9 cellular contexts compared by ENCODE assay signal in genomic region chr5:42840279-42840678, GRCh38. TPM values are rescaled to one million over a fixed set of nuclear protein-coding genes. Genes with fewer than 3 reads are reported as not detected.
DNase-seq lines count a peak whose midpoint lies in the region; ATAC-seq, FAIRE-seq and TF ChIP-seq lines count a peak whose summit lies in the region.
"Had no signal": no experiment of that assay in that cellular context is flagged by ENCODE, and none has a peak within 500 bp of the region (broad histone marks: within the 10 kb centered on the region; RNA-seq: fewer than 3 reads in every experiment).

No MANE protein-coding gene starts in this region.

- CTCF ChIA-PET in WTC11 (lab: Charles Lee) = interaction anchor here (0.7 to 1.4 kb wide), 3 partner anchors 69 to 257 kb away, joined by 3 read pairs; no protein-coding TSS in a partner anchor

- no peaks in the 10 kb centered on the region for H3K4me1 Mint-ChIP-seq in activated T-helper 2 cell treated with anti-CD3 and anti-CD28 coated beads, Interferon-gamma antibody, Interleukin-2, Interleukin-4, amounts not matched to agents 10 μg/mL and 5 μg/mL and 100 μg/mL, durations not matched to agents 14 hours and 24 hours and 36 hours (ENCODE audit: low read depth)
- H3K4me1 Mint-ChIP-seq in WTC11 = no peaks in the 10 kb centered on the region

- H3K4me3 ChIP-seq in adipocyte (ENCODE audit: low read length) (peak overlapping the region; percentile 62), right atrium auricular region (no peak overlapping the region), small intestine (ENCODE audit: low read depth in 1 of 2, low read length in 2 of 2) (no peak overlapping the region)

- TF ChIP-seq CTCF in right atrium auricular region (IDR thresholded peaks at IDR 0.05) (no peak), WTC11 (IDR thresholded peaks at IDR 0.05) (no peak)

- H3K27me3 ChIP-seq in adipocyte (replicated peaks; ENCODE audit: control insufficient read depth, insufficient read depth, low read length) (no peaks in the 10 kb centered on the region), right atrium auricular region (no peaks in the 10 kb centered on the region), small intestine (ENCODE audit: control insufficient read depth in 2 of 2, insufficient read depth in 2 of 2, low read length in 2 of 2) (no peaks in the 10 kb centered on the region)

- no peak overlapping the region for H3K4me3 Mint-ChIP-seq in activated T-helper 2 cell treated with anti-CD3 and anti-CD28 coated beads, Interferon-gamma antibody, Interleukin-2, Interleukin-4, amounts not matched to agents 10 μg/mL and 5 μg/mL and 100 μg/mL, durations not matched to agents 14 hours and 24 hours and 36 hours (ENCODE audit: low read depth)
- no peak overlapping the region for H3K4me3 Mint-ChIP-seq in WTC11

- no peaks in the 10 kb centered on the region for H3K9me3 Mint-ChIP-seq in activated T-helper 2 cell treated with anti-CD3 and anti-CD28 coated beads, Interferon-gamma antibody, Interleukin-2, Interleukin-4, amounts not matched to agents 10 μg/mL and 5 μg/mL and 100 μg/mL, durations not matched to agents 14 hours and 24 hours and 36 hours
- H3K9me3 Mint-ChIP-seq in WTC11 = peaks cover 37% of the 10 kb centered on the region

- H3K27me3 Mint-ChIP-seq in activated T-helper 2 cell treated with anti-CD3 and anti-CD28 coated beads, Interferon-gamma antibody, Interleukin-2, Interleukin-4, amounts not matched to agents 10 μg/mL and 5 μg/mL and 100 μg/mL, durations not matched to agents 14 hours and 24 hours and 36 hours (ENCODE audit: low read depth) = no peaks in the 10 kb centered on the region
- H3K27me3 Mint-ChIP-seq in WTC11 (ENCODE audit: low read depth) = no peaks in the 10 kb centered on the region

- intact Hi-C loops in activated T-helper 2 cell treated with anti-CD3 and anti-CD28 coated beads, Interferon-gamma antibody, Interleukin-2, Interleukin-4, amounts not matched to agents 10 μg/mL and 5 μg/mL and 100 μg/mL, durations not matched to agents 14 hours and 24 hours and 36 hours (cut with micrococcal nuclease) = no loop called here
- intact Hi-C loops in left colon (cut with DNase I, micrococcal nuclease) = no loop called here

- peak overlapping the region; percentile 75 for H3K9ac ChIP-seq in adipocyte (ENCODE audit: low read length)

- 28 to 30% (median 30%) methylated on average over 6 of the region's 6 CpGs for WGBS in small intestine, 3 donors

- peak overlapping the region; percentile 2 to 72 for H3K27ac ChIP-seq in right atrium auricular region
- H3K27ac ChIP-seq in small intestine (ENCODE audit: low read depth in 1 of 2, low read length in 1 of 2) = peak overlapping the region in 1 of 2 donors; percentile 41

- H3K36me3 Mint-ChIP-seq in activated T-helper 2 cell treated with anti-CD3 and anti-CD28 coated beads, Interferon-gamma antibody, Interleukin-2, Interleukin-4, amounts not matched to agents 10 μg/mL and 5 μg/mL and 100 μg/mL, durations not matched to agents 14 hours and 24 hours and 36 hours (ENCODE audit: low read depth) = no peaks in the 10 kb centered on the region
- H3K36me3 Mint-ChIP-seq in WTC11 = peaks cover 3% of the 10 kb centered on the region; the same call in 1 of the 2 replicates

- no peak overlapping the region for H3K27ac Mint-ChIP-seq in activated T-helper 2 cell treated with anti-CD3 and anti-CD28 coated beads, Interferon-gamma antibody, Interleukin-2, Interleukin-4, amounts not matched to agents 10 μg/mL and 5 μg/mL and 100 μg/mL, durations not matched to agents 14 hours and 24 hours and 36 hours
- no peak overlapping the region for H3K27ac Mint-ChIP-seq in WTC11

- no peak for ATAC-seq in left colon
- no peak for ATAC-seq in WTC11

- peaks cover 46% of the 10 kb centered on the region for H3K4me1 ChIP-seq in adipocyte (ENCODE audit: control insufficient read depth, insufficient read depth, low read length)
- peaks cover 0 to 34% of the 10 kb centered on the region in 2 donors for H3K4me1 ChIP-seq in right atrium auricular region
- H3K4me1 ChIP-seq in small intestine (ENCODE audit: control insufficient read depth in 2 of 2, insufficient read depth in 1 of 2, low read depth in 1 of 2, low read length in 1 of 2) = peaks cover 0 to 2% of the 10 kb centered on the region in 2 donors

- no peaks in the 10 kb centered on the region for H3K36me3 ChIP-seq in adipocyte (ENCODE audit: control insufficient read depth, insufficient read depth, low read length, severe bottlenecking)
- no peaks in the 10 kb centered on the region for H3K36me3 ChIP-seq in right atrium auricular region
- no peaks in the 10 kb centered on the region for H3K36me3 ChIP-seq in small intestine (ENCODE audit: control insufficient read depth in 2 of 2, insufficient read depth in 2 of 2, low read length in 2 of 2)

- FAIRE-seq in small intestine (lab: Jason Lieb, UNC) = no peak

- DNase-seq in GM04504 (ENCODE audit: low read depth) = peak; percentile 55
- DNase-seq in adipocyte (ENCODE audit: low read depth) = peak; percentile 99
- DNase-seq in right atrium auricular region (ENCODE audit: low spot score) = no peak
- DNase-seq in small intestine = peak; percentile 32
- no peak for DNase-seq in activated T-helper 2 cell treated with anti-CD3 and anti-CD28 coated beads, Interferon-gamma antibody, Interleukin-2, Interleukin-4, amounts not matched to agents 10 μg/mL and 5 μg/mL and 100 μg/mL, durations not matched to agents 14 hours and 24 hours and 36 hours (ENCODE audit: low spot score)
- DNase-seq in left colon = no peak
- no peak for DNase-seq in WTC11 (ENCODE audit: low spot score)
- DNase-seq in retina = no peak
- DNase-seq: NCI-H524 treated with DMSO at 0.1 percent for 48 hours had no signal

- POLR2A ChIA-PET in WTC11 (lab: Charles Lee) = no interaction called here

- no peaks in the 10 kb centered on the region for H3K9me3 ChIP-seq in adipocyte (ENCODE audit: control insufficient read depth, low read length)
- no peaks in the 10 kb centered on the region for H3K9me3 ChIP-seq in right atrium auricular region
- no peaks in the 10 kb centered on the region for H3K9me3 ChIP-seq in small intestine (ENCODE audit: control insufficient read depth, low read depth)

TF ChIP-seq in WTC11, 78 proteins besides CTCF, POLR2A, EP300 and RAD21 (continues in another document):
- TF ChIP-seq FOXP1 (CRISPR knock-in tag; IDR thresholded peaks at IDR 0.05; ENCODE audit: borderline replicate concordance) (no peak), AFF4 (CRISPR knock-in tag; IDR thresholded peaks at IDR 0.05; ENCODE audit: borderline replicate concordance) (no peak), NR2C2 (CRISPR knock-in tag; IDR thresholded peaks at IDR 0.05) (no peak)
- TF ChIP-seq, protein P1, sequence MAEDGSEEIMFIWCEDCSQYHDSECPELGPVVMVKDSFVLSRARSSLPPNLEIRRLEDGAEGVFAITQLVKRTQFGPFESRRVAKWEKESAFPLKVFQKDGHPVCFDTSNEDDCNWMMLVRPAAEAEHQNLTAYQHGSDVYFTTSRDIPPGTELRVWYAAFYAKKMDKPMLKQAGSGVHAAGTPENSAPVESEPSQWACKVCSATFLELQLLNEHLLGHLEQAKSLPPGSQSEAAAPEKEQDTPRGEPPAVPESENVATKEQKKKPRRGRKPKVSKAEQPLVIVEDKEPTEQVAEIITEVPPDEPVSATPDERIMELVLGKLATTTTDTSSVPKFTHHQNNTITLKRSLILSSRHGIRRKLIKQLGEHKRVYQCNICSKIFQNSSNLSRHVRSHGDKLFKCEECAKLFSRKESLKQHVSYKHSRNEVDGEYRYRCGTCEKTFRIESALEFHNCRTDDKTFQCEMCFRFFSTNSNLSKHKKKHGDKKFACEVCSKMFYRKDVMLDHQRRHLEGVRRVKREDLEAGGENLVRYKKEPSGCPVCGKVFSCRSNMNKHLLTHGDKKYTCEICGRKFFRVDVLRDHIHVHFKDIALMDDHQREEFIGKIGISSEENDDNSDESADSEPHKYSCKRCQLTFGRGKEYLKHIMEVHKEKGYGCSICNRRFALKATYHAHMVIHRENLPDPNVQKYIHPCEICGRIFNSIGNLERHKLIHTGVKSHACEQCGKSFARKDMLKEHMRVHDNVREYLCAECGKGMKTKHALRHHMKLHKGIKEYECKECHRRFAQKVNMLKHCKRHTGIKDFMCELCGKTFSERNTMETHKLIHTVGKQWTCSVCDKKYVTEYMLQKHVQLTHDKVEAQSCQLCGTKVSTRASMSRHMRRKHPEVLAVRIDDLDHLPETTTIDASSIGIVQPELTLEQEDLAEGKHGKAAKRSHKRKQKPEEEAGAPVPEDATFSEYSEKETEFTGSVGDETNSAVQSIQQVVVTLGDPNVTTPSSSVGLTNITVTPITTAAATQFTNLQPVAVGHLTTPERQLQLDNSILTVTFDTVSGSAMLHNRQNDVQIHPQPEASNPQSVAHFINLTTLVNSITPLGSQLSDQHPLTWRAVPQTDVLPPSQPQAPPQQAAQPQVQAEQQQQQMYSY (CRISPR knock-in tag; IDR thresholded peaks at IDR 0.05) = no peak

RNA-seq across cellular contexts. Expression of gene SELENOP, which starts 28.6 kb away (rescaled TPM):
- 100 to 1,000 TPM; 161 to 213 TPM for total RNA-seq in right atrium auricular region
- polyA plus RNA-seq in small intestine = 100 to 1,000 TPM; 204 to 735 (median 705) TPM
- total RNA-seq in activated T-helper 2 cell treated with anti-CD3 and anti-CD28 coated beads, Interferon-gamma antibody, Interleukin-2, Interleukin-4, amounts not matched to agents 10 μg/mL and 5 μg/mL and 100 μg/mL, durations not matched to agents 14 hours and 24 hours and 36 hours = not detected in 2 replicates
- total RNA-seq in left colon = 1,000 to 10,000 TPM; 1,235 to 2,399 TPM
- 13.2 to 18.0 TPM (median 17.4 TPM) in 3 replicates for total RNA-seq in WTC11 (2021)

Comparison
In these comparisons a context has a peak if more than half of its experiments do, and no peak if none do; other contexts are left out.
1. DNase-seq: peak in GM04504 (single experiment), adipocyte (single experiment) and small intestine (single experiment); none in right atrium auricular region (single experiment), activated T-helper 2 cell treated with anti-CD3 and anti-CD28 coated beads, Interferon-gamma antibody, Interleukin-2, Interleukin-4, amounts not matched to agents 10 μg/mL and 5 μg/mL and 100 μg/mL, durations not matched to agents 14 hours and 24 hours and 36 hours (single experiment), left colon (0 of 2), WTC11 (single experiment) and retina (single experiment).
2. RNA of gene SELENOP, which starts 28.6 kb away (total RNA-seq): 1,235 to 2,399 TPM in left colon, 161 to 213 TPM in right atrium auricular region and 13.2 to 18.0 TPM in WTC11; not detected in activated T-helper 2 cell treated with anti-CD3 and anti-CD28 coated beads, Interferon-gamma antibody, Interleukin-2, Interleukin-4, amounts not matched to agents 10 μg/mL and 5 μg/mL and 100 μg/mL, durations not matched to agents 14 hours and 24 hours and 36 hours; every median in the first group is over 10 times any median in the second.